16 cellular contexts compared by ENCODE assay signal in genomic region chr11:16081756-16082531, GRCh38.
A peak's percentile ranks its signal among the peaks of the same experiment; 100 is the strongest.
DNase-seq lines count a peak whose midpoint lies in the region; ATAC-seq and TF ChIP-seq lines count a peak whose summit lies in the region.
"Had no signal": no experiment of that assay in that cellular context is flagged by ENCODE, and none has a peak within 500 bp of the region (broad histone marks: within the 10 kb centered on the region; RNA-seq: fewer than 3 reads in every experiment).

No MANE protein-coding gene starts in this region.

- H3K4me3 ChIP-seq in heart right ventricle = peak overlapping the region in 1 of 10 donors; percentile 12
- no peak overlapping the region for H3K4me3 ChIP-seq in right cardiac atrium (ENCODE audit: low read length)
- no peak overlapping the region for H3K4me3 ChIP-seq in mesendoderm (ENCODE audit: low read length)

- H2BK15ac ChIP-seq in mesendoderm (replicated peaks; ENCODE audit: low read depth) = no peak overlapping the region

- H3K18ac ChIP-seq in mesendoderm (ENCODE audit: low read length) = no peak overlapping the region

- no peak overlapping the region for H3K4me2 ChIP-seq in mesendoderm (ENCODE audit: low read length)

- no peaks in the 10 kb centered on the region for H3K79me2 ChIP-seq in mesendoderm (ENCODE audit: control insufficient read depth, insufficient read depth, low read length)

- no peak overlapping the region for H4K8ac ChIP-seq in mesendoderm (ENCODE audit: low read depth, low read length)

- no peak overlapping the region for H3K4ac ChIP-seq in mesendoderm (ENCODE audit: low read depth, low read length)

- no peak overlapping the region for H2BK120ac ChIP-seq in mesendoderm (ENCODE audit: low read depth, low read length)

- intact Hi-C loops in heart right ventricle (cut with DNase I) (no loop called here), right cardiac atrium (cut with DNase I) (no loop called here)

- H3K36me3 ChIP-seq in heart right ventricle (peaks cover 0 to 8% (median 0%) of the 10 kb centered on the region in 9 donors), mesendoderm (ENCODE audit: control insufficient read depth, insufficient read depth, low read length) (no peaks in the 10 kb centered on the region)

- H3K4me1 ChIP-seq in heart right ventricle (peaks cover 0 to 21% (median 15%) of the 10 kb centered on the region in 9 donors), right cardiac atrium (ENCODE audit: control insufficient read depth, insufficient read depth, low read length) (peaks cover 2% of the 10 kb centered on the region), mesendoderm (ENCODE audit: control insufficient read depth, low read depth, low read length) (no peaks in the 10 kb centered on the region)

- H3K27me3 Mint-ChIP-seq in type B pancreatic cell = peaks cover 19% of the 10 kb centered on the region
- H3K27me3 Mint-ChIP-seq: naive thymus-derived CD8-positive, alpha-beta T cell had no signal

- peaks cover 4% of the 10 kb centered on the region for H3K9me3 Mint-ChIP-seq in type B pancreatic cell

- 61 to 64% methylated on average over 4 of the region's 4 CpGs for WGBS in heart right ventricle, 2 donors
- 35% methylated on average over 4 of the region's 4 CpGs for WGBS in right cardiac atrium
- no CpG with 5 or more reads among the region's 4 CpGs for WGBS in mesendoderm (ENCODE audit: extremely low coverage, insufficient coverage, low lambda C conversion rate)

- H3K4me3 Mint-ChIP-seq in type B pancreatic cell = peak overlapping the region; percentile 1
- H3K4me3 Mint-ChIP-seq: activated naive CD4-positive, alpha-beta T cell treated with anti-CD3 and anti-CD28 coated beads for 36 hours; naive thymus-derived CD8-positive, alpha-beta T cell had no signal

- H3K27ac ChIP-seq in heart right ventricle (peak overlapping the region in 6 of 10 donors; percentile 18 to 57 (median 39)), right cardiac atrium (ENCODE audit: low read length) (no peak overlapping the region), mesendoderm (ENCODE audit: low read depth, low read length) (no peak overlapping the region)

- H2AK5ac ChIP-seq in mesendoderm (ENCODE audit: low read length) = no peak overlapping the region

- H3K4me1 Mint-ChIP-seq in type B pancreatic cell (ENCODE audit: unreplicated experiment) = peaks cover 25% of the 10 kb centered on the region
- H3K4me1 Mint-ChIP-seq: naive thymus-derived CD8-positive, alpha-beta T cell had no signal

- H3K23ac ChIP-seq in mesendoderm (ENCODE audit: low read length) = no peak overlapping the region

- no peak overlapping the region for H3K27ac Mint-ChIP-seq in type B pancreatic cell
- H3K27ac Mint-ChIP-seq: activated naive CD4-positive, alpha-beta T cell treated with anti-CD3 and anti-CD28 coated beads for 36 hours; naive thymus-derived CD8-positive, alpha-beta T cell had no signal

- H2BK5ac ChIP-seq in mesendoderm (ENCODE audit: low read length) = no peak overlapping the region

- no peak overlapping the region for H3K9ac ChIP-seq in mesendoderm (ENCODE audit: low read length)

- H3K9me3 ChIP-seq in heart right ventricle (peaks cover 0 to 6% (median 0%) of the 10 kb centered on the region in 11 donors), right cardiac atrium (ENCODE audit: control insufficient read depth, low read length) (no peaks in the 10 kb centered on the region)

- H4K5ac ChIP-seq in mesendoderm (ENCODE audit: low read length) = no peak overlapping the region

- H3K56ac ChIP-seq in mesendoderm (ENCODE audit: low read length) = no peak overlapping the region

- TF ChIP-seq CTCF in heart right ventricle (IDR thresholded peaks at IDR 0.05) (no peak), type B pancreatic cell (conservative IDR thresholded peaks at IDR 0.05) (no peak)

- H3K79me1 ChIP-seq in mesendoderm (ENCODE audit: low read length) = no peaks in the 10 kb centered on the region

- DNase-seq in heart right ventricle (peak in 1 of 2 donors; percentile 5), right cardiac atrium (no peak), NCI-H524 treated with DMSO at 0.1 percent for 48 hours (lab: John Stamatoyannopoulos, UW) (peak; percentile 44), fibroblast of peridontal ligament (ENCODE audit: extremely low read depth) (peak; percentile 24), type B pancreatic cell (ENCODE audit: extremely low spot score, unreplicated experiment) (no peak), mesendoderm (no peak)
- no peak for DNase-seq in stimulated activated CD4-positive, alpha-beta T cell treated with anti-CD3 and anti-CD28 coated beads, Interleukin-12 subunit alpha, Interleukin-12 subunit beta, amount 100 ng/mL, for 4 hours
- DNase-seq: activated naive CD4-positive, alpha-beta T cell treated with anti-CD3 and anti-CD28 coated beads for 36 hours; HCEC 1CT; Kasumi-1; naive thymus-derived CD8-positive, alpha-beta T cell; NCI-H2171 treated with DMSO at 0.1 percent for 48 hours; stimulated activated CD4-positive, alpha-beta T cell treated with anti-CD3 and anti-CD28 coated beads, Interleukin-4, amount 100 ng/mL, for 1 hour; T-helper 1 cell had no signal

- H3K36me3 Mint-ChIP-seq in type B pancreatic cell = peaks cover 7% of the 10 kb centered on the region
- H3K36me3 Mint-ChIP-seq: naive thymus-derived CD8-positive, alpha-beta T cell had no signal

- H3K27me3 ChIP-seq in heart right ventricle (no peaks in the 10 kb centered on the region), right cardiac atrium (ENCODE audit: control insufficient read depth, insufficient read depth) (no peaks in the 10 kb centered on the region), mesendoderm (ENCODE audit: insufficient read depth, low read length, poor library complexity) (no peaks in the 10 kb centered on the region)

- ATAC-seq in heart right ventricle = peak in 6 of 8 donors; percentile 70 to 91 (median 76)
- no peak for ATAC-seq in right cardiac atrium
- ATAC-seq in HG03565 (IDR thresholded peaks at IDR 0.05; ENCODE audit: unreplicated experiment) = no peak
- ATAC-seq: activated CD4-positive, CD25-positive, alpha-beta regulatory T cell treated with anti-CD3 and anti-CD28 coated beads, Interleukin-2, amount 50 U/mL, for 24 hours; naive thymus-derived CD8-positive, alpha-beta T cell had no signal

Comparison
In these comparisons a context has a peak if more than half of its experiments do, and no peak if none do; other contexts are left out.
1. ATAC-seq: peak in heart right ventricle (6 of 8); none in right cardiac atrium (0 of 2) and HG03565 (single experiment).
2. H3K27ac ChIP-seq: peak in heart right ventricle (6 of 10); none in right cardiac atrium (single experiment) and mesendoderm (single experiment).
3. DNase-seq: peak in NCI-H524 treated with DMSO at 0.1 percent for 48 hours (single experiment) and fibroblast of peridontal ligament (single experiment); none in right cardiac atrium (0 of 3), type B pancreatic cell (single experiment), mesendoderm (single experiment) and stimulated activated CD4-positive, alpha-beta T cell treated with anti-CD3 and anti-CD28 coated beads, Interleukin-12 subunit alpha, Interleukin-12 subunit beta, amount 100 ng/mL, for 4 hours (single experiment).